8 cellular contexts compared by ENCODE assay signal in the genomic region with DNA sequence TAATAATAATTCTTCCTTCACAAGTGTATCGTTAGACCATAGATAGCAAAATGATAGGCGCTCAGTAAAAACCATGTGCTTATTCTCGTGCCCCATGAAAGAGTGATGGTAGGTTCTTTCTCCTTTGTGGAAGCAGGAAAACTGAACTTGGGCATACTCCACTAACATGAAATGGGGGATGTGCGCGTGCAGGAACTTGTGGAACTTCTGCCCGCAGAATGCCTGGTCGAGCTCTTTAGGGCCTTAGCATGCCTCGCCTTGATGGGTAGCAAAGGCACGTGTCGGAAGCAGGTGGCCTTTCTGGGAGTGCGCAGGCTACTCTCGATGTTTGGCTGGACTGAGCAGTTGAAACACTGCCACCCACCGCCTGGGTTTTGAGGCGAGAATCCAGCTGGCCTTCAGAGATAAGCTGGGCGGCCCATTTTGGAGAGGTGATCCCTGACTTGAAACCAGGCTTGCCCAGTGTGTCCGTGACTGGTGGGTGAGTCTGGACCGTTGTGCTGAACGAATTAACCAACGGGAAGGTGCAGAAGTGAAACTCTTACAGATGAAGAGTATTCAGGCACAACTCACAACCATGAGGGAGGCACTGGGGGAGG. TPM values are rescaled to one million over a fixed set of nuclear protein-coding genes. Genes with fewer than 3 reads are reported as not detected.
DNase-seq lines count a peak whose midpoint lies in the region; ATAC-seq and TF ChIP-seq lines count a peak whose summit lies in the region.

No MANE protein-coding gene starts in this region.

- H3K4me2 ChIP-seq in trophoblast cell (ENCODE audit: low read length): peak overlapping the region; percentile 56

- H4K12ac ChIP-seq in trophoblast cell (ENCODE audit: low read depth, low read length): peak overlapping the region; percentile 19

- peak overlapping the region; percentile 16 for H3K9ac ChIP-seq in trophoblast cell (ENCODE audit: low read length)

- no peak overlapping the region for H2BK5ac ChIP-seq in trophoblast cell (ENCODE audit: low read depth, low read length, poor library complexity)

- no peaks in the 10 kb centered on the region for H3K27me3 ChIP-seq in ACC112 (ENCODE audit: insufficient read depth, low read length)
- no peaks in the 10 kb centered on the region for H3K27me3 ChIP-seq in trophoblast cell (ENCODE audit: insufficient read depth, low read length)

- H3K23ac ChIP-seq in trophoblast cell (ENCODE audit: low read length): no peak overlapping the region

- H3K18ac ChIP-seq in trophoblast cell (ENCODE audit: low read length): peak overlapping the region; percentile 4

- no peak for TF ChIP-seq EP300 in Ishikawa (IDR thresholded peaks at IDR 0.05; ENCODE audit: borderline replicate concordance)

- no peak overlapping the region for H2BK120ac ChIP-seq in trophoblast cell (ENCODE audit: insufficient read depth, low read length, poor library complexity)

- H3K4me3 ChIP-seq in ACC112 (ENCODE audit: low read depth, low read length) (peak overlapping the region; percentile 82), trophoblast cell (ENCODE audit: low read depth, low read length) (peak overlapping the region; percentile 29)

- H4K8ac ChIP-seq in trophoblast cell (ENCODE audit: low read depth, low read length): peak overlapping the region; percentile 15

- H4K91ac ChIP-seq in trophoblast cell (ENCODE audit: low read depth, low read length): no peak overlapping the region

- peak overlapping the region; percentile 9 for H2AK5ac ChIP-seq in trophoblast cell (ENCODE audit: low read length)

- H2BK12ac ChIP-seq in trophoblast cell (ENCODE audit: low read length): no peak overlapping the region

- H3K79me2 ChIP-seq in ACC112 (ENCODE audit: control insufficient read depth, insufficient read depth, low read length, unreplicated experiment): peaks cover 12% of the 10 kb centered on the region
- H3K79me2 ChIP-seq in trophoblast cell (ENCODE audit: control insufficient read depth, insufficient read depth, low read length, poor library complexity): peaks cover 2% of the 10 kb centered on the region

- H3K4me1 ChIP-seq in ACC112 (ENCODE audit: control insufficient read depth, insufficient read depth, low read length, unreplicated experiment): peaks cover 11% of the 10 kb centered on the region
- peaks cover 10 to 14% of the 10 kb centered on the region in 2 experiments for H3K4me1 ChIP-seq in trophoblast cell (ENCODE audit: control insufficient read depth in 1 of 2, insufficient read depth in 2 of 2, low read length in 2 of 2)

- peaks cover 2% of the 10 kb centered on the region for H3K9me3 ChIP-seq in trophoblast cell (ENCODE audit: insufficient read depth, low read depth, low read length)

- H3K36me3 ChIP-seq in ACC112 (ENCODE audit: insufficient read depth, low read length) (no peaks in the 10 kb centered on the region), trophoblast cell (ENCODE audit: control insufficient read depth in 1 of 2, insufficient read depth in 2 of 2, low read length in 2 of 2) (no peaks in the 10 kb centered on the region)

- WGBS in trophoblast cell (ENCODE audit: extremely low coverage, insufficient coverage, insufficient read length): no CpG with 5 or more reads among the region's 19 CpGs

- ATAC-seq in GM18499 (IDR thresholded peaks at IDR 0.05; ENCODE audit: insufficient read depth, unreplicated experiment) (peak; percentile 6), left cardiac atrium (peak; percentile 41 to 62), HG03039 (IDR thresholded peaks at IDR 0.05; ENCODE audit: unreplicated experiment) (no peak)

- H3K4ac ChIP-seq in trophoblast cell (ENCODE audit: low read depth, low read length): no peak overlapping the region

- no peak for TF ChIP-seq RAD21 in Ishikawa (IDR thresholded peaks at IDR 0.05; ENCODE audit: low read depth)

- intact Hi-C loops in left cardiac atrium (cut with DNase I): loop anchor here (1.0 to 10.0 kb wide), 3 partner anchors 55 to 174 kb away; a partner anchor contains a TSS

- H3K27ac ChIP-seq in ACC112 (ENCODE audit: low read depth, low read length): peak overlapping the region; percentile 55; the same call in 1 of the 2 replicates
- H3K27ac ChIP-seq in trophoblast cell (ENCODE audit: low read depth, low read length): no peak overlapping the region

- H2AFZ ChIP-seq in ACC112 (ENCODE audit: low read length, unreplicated experiment): peak overlapping the region; percentile 91
- H2AFZ ChIP-seq in trophoblast cell (ENCODE audit: insufficient read depth, low read length, poor library complexity): peak overlapping the region; percentile 48

- peak; percentile 85 for DNase-seq in RKO (ENCODE audit: low spot score)
- peak; percentile 14 for DNase-seq in amniotic epithelial cell (ENCODE audit: low read depth)
- peak; percentile 69 for DNase-seq in left cardiac atrium
- peak; percentile 59 to 74 for DNase-seq in trophoblast cell

- H3K79me1 ChIP-seq in trophoblast cell (ENCODE audit: low read length): peaks cover 7% of the 10 kb centered on the region

- H3K14ac ChIP-seq in trophoblast cell (ENCODE audit: low read length): no peak overlapping the region

TF ChIP-seq in Ishikawa, 13 proteins besides CTCF, POLR2A, EP300 and RAD21:
- TF ChIP-seq TAF1 (IDR thresholded peaks at IDR 0.05; ENCODE audit: low read depth) (no peak), YY1 (IDR thresholded peaks at IDR 0.05; ENCODE audit: low read depth) (no peak), TCF12 (IDR thresholded peaks at IDR 0.05; ENCODE audit: low read depth) (no peak)
- TF ChIP-seq, protein P1, sequence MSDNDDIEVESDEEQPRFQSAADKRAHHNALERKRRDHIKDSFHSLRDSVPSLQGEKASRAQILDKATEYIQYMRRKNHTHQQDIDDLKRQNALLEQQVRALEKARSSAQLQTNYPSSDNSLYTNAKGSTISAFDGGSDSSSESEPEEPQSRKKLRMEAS (IDR thresholded peaks at IDR 0.05): peak; percentile 89
- TF ChIP-seq, protein P2, sequence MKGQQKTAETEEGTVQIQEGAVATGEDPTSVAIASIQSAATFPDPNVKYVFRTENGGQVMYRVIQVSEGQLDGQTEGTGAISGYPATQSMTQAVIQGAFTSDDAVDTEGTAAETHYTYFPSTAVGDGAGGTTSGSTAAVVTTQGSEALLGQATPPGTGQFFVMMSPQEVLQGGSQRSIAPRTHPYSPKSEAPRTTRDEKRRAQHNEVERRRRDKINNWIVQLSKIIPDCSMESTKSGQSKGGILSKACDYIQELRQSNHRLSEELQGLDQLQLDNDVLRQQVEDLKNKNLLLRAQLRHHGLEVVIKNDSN (IDR thresholded peaks at IDR 0.05): no peak

RNA-seq across cellular contexts. Expression of a gene that starts 0.8 kb away (rescaled TPM):
- 10 to 100 TPM; 67.7 to 70.8 TPM for total RNA-seq in left cardiac atrium
- 19.3 and 19.7 TPM in 2 replicates for polyA plus RNA-seq in trophoblast cell (2013)

RNA-seq across cellular contexts. Expression of a gene that starts 54.8 kb away (rescaled TPM):
- 10 to 100 TPM; 19.0 to 21.6 TPM for total RNA-seq in left cardiac atrium
- 15.5 and 16.4 TPM in 2 replicates for polyA plus RNA-seq in trophoblast cell (2013)

Comparison
In these comparisons a context has a peak if more than half of its experiments do, and no peak if none do; other contexts are left out.
1. DNase-seq: peak in every context shown above with its lines; median percentile 85 in RKO; 69 in left cardiac atrium; 66 in trophoblast cell; 14 in amniotic epithelial cell.